In the genomic region with DNA sequence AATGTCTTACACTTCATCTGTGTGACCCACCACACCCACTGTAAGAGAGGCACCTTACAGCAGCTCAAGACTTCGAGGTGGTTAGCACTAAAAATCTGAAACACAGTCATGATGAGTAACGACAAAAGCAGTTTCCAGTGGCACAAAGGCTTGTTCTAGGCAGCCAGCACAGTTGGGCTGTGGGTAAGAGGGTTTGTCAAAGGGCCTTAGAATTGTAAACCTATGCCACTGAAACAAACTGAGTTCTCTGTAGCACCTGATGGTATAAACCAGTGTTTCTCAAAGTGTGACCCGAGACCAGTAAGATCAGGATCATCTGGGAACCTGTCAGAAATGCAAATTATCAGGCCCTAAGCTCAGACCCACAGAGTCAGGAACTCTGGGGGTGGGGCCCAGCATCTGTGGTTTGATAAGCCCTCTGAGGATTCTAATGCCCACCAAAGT, we compare ENCODE assay signal across 1 cellular context.
TF ChIP-seq lines count a peak whose summit lies in the region.

No MANE protein-coding gene starts in this region.

TF ChIP-seq in HepG2, 621 proteins besides CTCF, POLR2A, EP300 and RAD21:
- TF ChIP-seq ZNF576 (CRISPR knock-in tag; IDR thresholded peaks at IDR 0.05) = no peak
- TF ChIP-seq, protein P1, sequence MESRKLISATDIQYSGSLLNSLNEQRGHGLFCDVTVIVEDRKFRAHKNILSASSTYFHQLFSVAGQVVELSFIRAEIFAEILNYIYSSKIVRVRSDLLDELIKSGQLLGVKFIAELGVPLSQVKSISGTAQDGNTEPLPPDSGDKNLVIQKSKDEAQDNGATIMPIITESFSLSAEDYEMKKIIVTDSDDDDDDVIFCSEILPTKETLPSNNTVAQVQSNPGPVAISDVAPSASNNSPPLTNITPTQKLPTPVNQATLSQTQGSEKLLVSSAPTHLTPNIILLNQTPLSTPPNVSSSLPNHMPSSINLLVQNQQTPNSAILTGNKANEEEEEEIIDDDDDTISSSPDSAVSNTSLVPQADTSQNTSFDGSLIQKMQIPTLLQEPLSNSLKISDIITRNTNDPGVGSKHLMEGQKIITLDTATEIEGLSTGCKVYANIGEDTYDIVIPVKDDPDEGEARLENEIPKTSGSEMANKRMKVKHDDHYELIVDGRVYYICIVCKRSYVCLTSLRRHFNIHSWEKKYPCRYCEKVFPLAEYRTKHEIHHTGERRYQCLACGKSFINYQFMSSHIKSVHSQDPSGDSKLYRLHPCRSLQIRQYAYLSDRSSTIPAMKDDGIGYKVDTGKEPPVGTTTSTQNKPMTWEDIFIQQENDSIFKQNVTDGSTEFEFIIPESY (CRISPR knock-in tag; IDR thresholded peaks at IDR 0.05) = no peak
- no peak for TF ChIP-seq ZNF331 (CRISPR knock-in tag; IDR thresholded peaks at IDR 0.05)
- no peak for TF ChIP-seq ZNF773 (CRISPR knock-in tag; IDR thresholded peaks at IDR 0.05; ENCODE audit: borderline replicate concordance)
- no peak for TF ChIP-seq SIN3B (IDR thresholded peaks at IDR 0.05; ENCODE audit: low read length)
- TF ChIP-seq, protein P2, sequence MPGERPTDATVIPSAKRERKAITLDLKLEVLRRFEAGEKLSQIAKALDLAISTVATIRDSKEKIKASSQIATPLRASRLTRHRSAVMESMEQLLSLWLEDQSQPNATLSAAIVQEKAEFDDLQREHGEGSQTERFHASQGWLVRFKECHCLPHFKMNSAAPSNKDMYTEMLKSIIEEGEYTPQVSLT (CRISPR knock-in tag; IDR thresholded peaks at IDR 0.05; ENCODE audit: borderline replicate concordance, low read depth) = no peak
- no peak for TF ChIP-seq SP2 (CRISPR knock-in tag; IDR thresholded peaks at IDR 0.05)
- no peak for TF ChIP-seq ZNF367 (CRISPR knock-in tag; IDR thresholded peaks at IDR 0.05; ENCODE audit: borderline replicate concordance)
- no peak for TF ChIP-seq ZBTB7A (CRISPR knock-in tag; IDR thresholded peaks at IDR 0.05)
- no peak for TF ChIP-seq REL (CRISPR knock-in tag; conservative IDR thresholded peaks at IDR 0.05)
- TF ChIP-seq KMT2B (CRISPR knock-in tag; IDR thresholded peaks at IDR 0.05) = no peak
